ENCODE assay signal across 2 cellular contexts in genomic region chrX:140433582-140433981, GRCh38.
TF ChIP-seq lines count a peak whose summit lies in the region.

No MANE protein-coding gene starts in this region.

TF ChIP-seq in liver, 16 proteins besides CTCF, POLR2A, EP300 and RAD21 (continued from another document):
- peak; percentile 27 for TF ChIP-seq ZBTB33 (IDR thresholded peaks at IDR 0.05)
- no peak for TF ChIP-seq SP1 (IDR thresholded peaks at IDR 0.05)
- no peak for TF ChIP-seq HNF4G (IDR thresholded peaks at IDR 0.05)
- TF ChIP-seq GABPA (IDR thresholded peaks at IDR 0.05 in 1 of 2, conservative IDR thresholded peaks at IDR 0.05 in 1 of 2): no peak
- TF ChIP-seq REST (IDR thresholded peaks at IDR 0.05): peak; percentile 96
- peak; percentile 22 for TF ChIP-seq MAX (IDR thresholded peaks at IDR 0.05)
- no peak for TF ChIP-seq ATF3 (IDR thresholded peaks at IDR 0.05)
- no peak for TF ChIP-seq NR2F2 (IDR thresholded peaks at IDR 0.05)
- peak; percentile 57 for TF ChIP-seq FOXA2 (IDR thresholded peaks at IDR 0.05)
- TF ChIP-seq FOXA1 (IDR thresholded peaks at IDR 0.05): no peak

TF ChIP-seq in HepG2, 621 proteins besides CTCF, POLR2A, EP300 and RAD21 (continued from another document):
- TF ChIP-seq ZNF687 (CRISPR knock-in tag; IDR thresholded peaks at IDR 0.05) (no peak), ZFP36 (IDR thresholded peaks at IDR 0.05; ENCODE audit: borderline replicate concordance, low read depth, low read length, partially characterized antibody) (no peak), ZNF33A (CRISPR knock-in tag; IDR thresholded peaks at IDR 0.05; ENCODE audit: borderline replicate concordance) (no peak), ZNF839 (CRISPR knock-in tag; IDR thresholded peaks at IDR 0.05; ENCODE audit: borderline replicate concordance) (no peak), ADNP (CRISPR knock-in tag; IDR thresholded peaks at IDR 0.05) (no peak), ZNF597 (CRISPR knock-in tag; IDR thresholded peaks at IDR 0.05) (no peak), MTF1 (CRISPR knock-in tag; IDR thresholded peaks at IDR 0.05) (no peak), RFX5 (IDR thresholded peaks at IDR 0.05; ENCODE audit: low read depth, low read length) (no peak), ZNF329 (CRISPR knock-in tag; IDR thresholded peaks at IDR 0.05; ENCODE audit: low read depth) (no peak), ZSCAN5A (CRISPR knock-in tag; IDR thresholded peaks at IDR 0.05; ENCODE audit: borderline replicate concordance) (no peak), ZNF234 (CRISPR knock-in tag; conservative IDR thresholded peaks at IDR 0.05) (no peak), ATM (IDR thresholded peaks at IDR 0.05; ENCODE audit: borderline replicate concordance) (no peak), ZZZ3 (CRISPR knock-in tag; IDR thresholded peaks at IDR 0.05; ENCODE audit: borderline replicate concordance) (no peak), ATF1 (CRISPR knock-in tag; IDR thresholded peaks at IDR 0.05) (no peak)
TF ChIP-seq in HepG2: peak in this region for 0.
